ENCODE assay signal across 28 cellular contexts in genomic region chr2:12651661-12652060, GRCh38.
"Had no signal": no experiment of that assay in that cellular context is flagged by ENCODE, and none has a peak within 500 bp of the region (broad histone marks: within the 10 kb centered on the region; RNA-seq: fewer than 3 reads in every experiment).

No MANE protein-coding gene starts in this region.

- ATAC-seq: activated CD4-positive, alpha-beta T cell treated with anti-CD3 and anti-CD28 coated beads for 36 hours; activated CD8-positive, alpha-beta memory T cell treated with anti-CD3 and anti-CD28 coated beads, Interleukin-2, amount 10 ng/mL, durations not matched to agents 7 days and 5 days; activated CD8-positive, alpha-beta T cell treated with anti-CD3 and anti-CD28 coated beads, Interleukin-2, amount 10 ng/mL, durations not matched to agents 7 days and 5 days; activated naive CD8-positive, alpha-beta T cell treated with anti-CD3 and anti-CD28 coated beads, Interleukin-2, amount 50 U/mL, for 24 hours; body of pancreas; esophagus mucosa; gastrocnemius medialis had no signal

- H3K27me3 ChIP-seq: adrenal gland, body of pancreas, colonic mucosa had no signal

- H3K36me3 ChIP-seq: adrenal gland, colonic mucosa, gastrocnemius medialis had no signal

- H3K27ac ChIP-seq: adrenal gland, body of pancreas, colonic mucosa, gastrocnemius medialis had no signal

- H3K9me3 ChIP-seq: adrenal gland, body of pancreas, colonic mucosa, gastrocnemius medialis had no signal

- H3K4me3 ChIP-seq: adrenal gland, body of pancreas, colonic mucosa, gastrocnemius medialis had no signal

- DNase-seq: activated CD4-positive, alpha-beta memory T cell treated with anti-CD3 and anti-CD28 coated beads for 36 hours; activated CD4-positive, alpha-beta T cell treated with anti-CD3 and anti-CD28 coated beads for 36 hours; activated CD4-positive, alpha-beta T cell treated with anti-CD3 and anti-CD28 coated beads, Interleukin-2, amount 10 ng/mL, durations not matched to agents 24 days and 14 days; activated CD4-positive, CD25-positive, alpha-beta regulatory T cell; activated CD4-positive, CD25-positive, alpha-beta regulatory T cell treated with anti-CD3 and anti-CD28 coated beads, Interleukin-2, amount 50 U/mL, for 72 hours; activated CD8-positive, alpha-beta memory T cell treated with anti-CD3 and anti-CD28 coated beads, Interleukin-2, amount 10 ng/mL, durations not matched to agents 7 days and 5 days; activated CD8-positive, alpha-beta memory T cell treated with anti-CD3 and anti-CD28 coated beads, Interleukin-2, amount 50 U/mL, for 4 hours; activated CD8-positive, alpha-beta T cell treated with anti-CD3 and anti-CD28 coated beads, Interleukin-2, amount 10 ng/mL, durations not matched to agents 7 days and 5 days; activated effector memory CD4-positive, alpha-beta T cell treated with anti-CD3 and anti-CD28 coated beads, Interleukin-2, amount 50 U/mL, for 16 hours; activated naive CD4-positive, alpha-beta T cell treated with anti-CD3 and anti-CD28 coated beads for 36 hours; activated naive CD8-positive, alpha-beta T cell treated with anti-CD3 and anti-CD28 coated beads for 36 hours; activated naive CD8-positive, alpha-beta T cell treated with anti-CD3 and anti-CD28 coated beads, Interleukin-2, amount 50 U/mL, for 24 hours; activated T-cell treated with anti-CD3 and anti-CD28 coated beads, Interleukin-2, amount 50 U/mL, for 1 hour; activated T-cell treated with anti-CD3 and anti-CD28 coated beads, Interleukin-2, amount 50 U/mL, for 48 hours; adrenal gland; amygdala; aorta; body of pancreas; central memory CD4-positive, alpha-beta T cell; cerebellar nuclear complex; colonic mucosa; effector CD8-positive, alpha-beta T cell; endodermal cell; foreskin fibroblast; gastrocnemius medialis; glutamatergic neuron; T-helper 2 cell had no signal

- H3K4me1 ChIP-seq: body of pancreas, colonic mucosa, gastrocnemius medialis had no signal
